Comparison of ENCODE assay signal across 18 cellular contexts in genomic region chr4:93658443-93658842, GRCh38.
DNase-seq lines count a peak whose midpoint lies in the region; ATAC-seq lines count a peak whose summit lies in the region.
"Had no signal": no experiment of that assay in that cellular context is flagged by ENCODE, and none has a peak within 500 bp of the region (broad histone marks: within the 10 kb centered on the region; RNA-seq: fewer than 3 reads in every experiment).

No MANE protein-coding gene starts in this region.

- intact Hi-C loops in Right ventricle myocardium inferior (cut with DNase I) = no loop called here

- peak; percentile 77 for DNase-seq in DMS79 (lab: John Stamatoyannopoulos, UW)
- peak; percentile 29 for DNase-seq in NCI-H82 (lab: John Stamatoyannopoulos, UW)
- DNase-seq in glomerular visceral epithelial cell (ENCODE audit: extremely low spot score) = peak; percentile 4
- DNase-seq in activated gamma-delta T cell (lab: John Stamatoyannopoulos, UW) = no peak
- no peak for DNase-seq in HT-29 (ENCODE audit: low spot score)
- DNase-seq in Right ventricle myocardium inferior (ENCODE audit: missing footprints) = no peak
- no peak for DNase-seq in D341Med (ENCODE audit: low spot score)
- DNase-seq: aorta; dermis blood vessel endothelial cell; lower lobe of right lung; NCI-H1048; NCI-H2029; right cardiac atrium; spleen; stimulated activated CD4-positive, alpha-beta T cell treated with anti-CD3 and anti-CD28 coated beads, Interleukin-4, amount 100 ng/mL, for 1 hour; stimulated activated naive B cell treated with anti-CD40 and anti-IgM and Interleukin-4, amounts not matched to agents 10 μg/mL and 1 μg/mL and 100 μg/mL, for 72 hours; testis had no signal

- peak; percentile 43 for ATAC-seq in HG03097 (IDR thresholded peaks at IDR 0.05; ENCODE audit: low FRiP score, unreplicated experiment)
- ATAC-seq in Right ventricle myocardium inferior = no peak
- ATAC-seq: lower lobe of right lung; right cardiac atrium; stimulated activated naive B cell treated with anti-CD40 and anti-IgM and Interleukin-4, amounts not matched to agents 10 μg/mL and 1 μg/mL and 100 μg/mL, for 72 hours had no signal

Comparison
In these comparisons a context has a peak if more than half of its experiments do, and no peak if none do; other contexts are left out.
1. DNase-seq: peak in DMS79 (single experiment), NCI-H82 (single experiment) and glomerular visceral epithelial cell (single experiment); none in activated gamma-delta T cell (single experiment), HT-29 (single experiment), Right ventricle myocardium inferior (single experiment) and D341Med (single experiment).